ENCODE assay signal across 15 cellular contexts in the genomic region with DNA sequence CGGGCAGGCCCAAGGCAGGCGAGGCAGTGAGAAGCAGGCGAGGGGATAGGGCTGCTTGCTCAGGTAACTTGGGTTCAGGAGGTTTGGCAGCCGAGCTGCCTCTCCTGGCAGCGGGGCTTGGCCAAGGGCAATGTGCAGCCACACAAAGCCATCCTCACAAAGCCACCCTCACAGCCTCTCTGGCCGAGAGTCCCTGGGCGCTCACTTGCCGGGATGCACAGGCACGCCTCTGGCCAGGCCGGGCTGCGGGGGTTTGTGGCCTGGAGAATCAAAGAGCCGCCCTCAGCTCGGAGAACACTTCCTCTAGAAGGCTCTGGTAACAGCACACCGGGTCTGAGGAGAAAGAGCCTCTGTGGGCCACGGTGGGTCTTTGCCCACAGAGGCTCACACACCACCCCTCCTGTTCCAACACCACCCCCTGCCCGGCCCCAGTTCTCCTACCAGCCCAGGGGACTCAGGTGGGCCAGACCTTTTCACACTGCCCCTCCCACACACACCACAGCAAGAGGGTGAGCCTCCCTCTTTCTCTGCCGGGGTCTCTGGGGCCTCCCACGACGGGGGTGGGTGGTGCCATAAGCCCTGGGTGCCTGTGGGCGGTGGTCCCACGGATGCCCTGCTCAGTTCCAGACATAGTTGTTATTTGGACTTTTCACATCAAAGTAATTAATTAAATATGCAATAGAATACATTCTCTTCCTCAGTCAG.
DNase-seq lines count a peak whose midpoint lies in the region; ATAC-seq and TF ChIP-seq lines count a peak whose summit lies in the region.
"Had no signal": no experiment of that assay in that cellular context is flagged by ENCODE, and none has a peak within 500 bp of the region (broad histone marks: within the 10 kb centered on the region; RNA-seq: fewer than 3 reads in every experiment).

No MANE protein-coding gene starts in this region.

- DNase-seq in activated naive CD4-positive, alpha-beta T cell treated with anti-CD3 and anti-CD28 coated beads, Interleukin-2, amount 50 U/mL, for 72 hours (ENCODE audit: low spot score in 2 of 2): no peak
- DNase-seq in ecto neural progenitor cell (ENCODE audit: low spot score) (peak; percentile 46), naive B cell (no peak), uterus (peak in 1 of 2 donors; percentile 18), BE2C (no peak), activated gamma-delta T cell (lab: John Stamatoyannopoulos, UW) (no peak)
- DNase-seq: activated CD4-positive, alpha-beta T cell treated with anti-CD3 and anti-CD28 coated beads, Interleukin-2, amount 50 U/mL, for 1 hour; COR-L47; left ventricle myocardium inferior; stimulated activated naive B cell treated with anti-CD40 and anti-IgM and Interleukin-4, amounts not matched to agents 10 μg/mL and 1 μg/mL and 100 μg/mL, for 72 hours had no signal

- no peak overlapping the region for H3K4me3 Mint-ChIP-seq in activated naive CD4-positive, alpha-beta T cell treated with anti-CD3 and anti-CD28 coated beads, Interleukin-2, amount 50 U/mL, for 24 hours
- no peak overlapping the region for H3K4me3 Mint-ChIP-seq in naive B cell
- H3K4me3 Mint-ChIP-seq: stimulated activated naive B cell treated with anti-CD40 and anti-IgM and Interleukin-4, amounts not matched to agents 10 μg/mL and 1 μg/mL and 100 μg/mL, for 72 hours had no signal

- no peaks in the 10 kb centered on the region for H3K27me3 Mint-ChIP-seq in activated naive CD4-positive, alpha-beta T cell treated with anti-CD3 and anti-CD28 coated beads, Interleukin-2, amount 50 U/mL, for 24 hours
- no peaks in the 10 kb centered on the region for H3K27me3 Mint-ChIP-seq in naive B cell
- H3K27me3 Mint-ChIP-seq: stimulated activated naive B cell treated with anti-CD40 and anti-IgM and Interleukin-4, amounts not matched to agents 10 μg/mL and 1 μg/mL and 100 μg/mL, for 72 hours had no signal

- H3K36me3 ChIP-seq in uterus (no peaks in the 10 kb centered on the region), BE2C (no peaks in the 10 kb centered on the region)
- H3K36me3 ChIP-seq: left ventricle myocardium inferior, SJSA1 had no signal

- TF ChIP-seq POLR2A in uterus (IDR thresholded peaks at IDR 0.05) (no peak), GM18505 (IDR thresholded peaks at IDR 0.05; ENCODE audit: borderline replicate concordance, extremely low read depth, insufficient read depth, insufficient read length) (no peak)

- H3K9me3 Mint-ChIP-seq in activated naive CD4-positive, alpha-beta T cell treated with anti-CD3 and anti-CD28 coated beads, Interleukin-2, amount 50 U/mL, for 24 hours: no peaks in the 10 kb centered on the region
- H3K9me3 Mint-ChIP-seq in activated naive CD4-positive, alpha-beta T cell treated with anti-CD3 and anti-CD28 coated beads, Interleukin-2, amount 50 U/mL, for 72 hours: no peaks in the 10 kb centered on the region
- no peaks in the 10 kb centered on the region for H3K9me3 Mint-ChIP-seq in naive B cell
- H3K9me3 Mint-ChIP-seq: stimulated activated naive B cell treated with anti-CD40 and anti-IgM and Interleukin-4, amounts not matched to agents 10 μg/mL and 1 μg/mL and 100 μg/mL, for 72 hours had no signal

- H3K27ac ChIP-seq in uterus: peak overlapping the region; percentile 58 to 84

- TF ChIP-seq CTCF in uterus (IDR thresholded peaks at IDR 0.05) (no peak), BE2C (IDR thresholded peaks at IDR 0.05; ENCODE audit: low read depth, low read length) (no peak)

- no peaks in the 10 kb centered on the region for H3K36me3 Mint-ChIP-seq in activated naive CD4-positive, alpha-beta T cell treated with anti-CD3 and anti-CD28 coated beads, Interleukin-2, amount 50 U/mL, for 24 hours
- no peaks in the 10 kb centered on the region for H3K36me3 Mint-ChIP-seq in activated naive CD4-positive, alpha-beta T cell treated with anti-CD3 and anti-CD28 coated beads, Interleukin-2, amount 50 U/mL, for 72 hours
- H3K36me3 Mint-ChIP-seq in naive B cell: no peaks in the 10 kb centered on the region
- H3K36me3 Mint-ChIP-seq: stimulated activated naive B cell treated with anti-CD40 and anti-IgM and Interleukin-4, amounts not matched to agents 10 μg/mL and 1 μg/mL and 100 μg/mL, for 72 hours had no signal

- peak overlapping the region; percentile 35 for H3K27ac Mint-ChIP-seq in activated naive CD4-positive, alpha-beta T cell treated with anti-CD3 and anti-CD28 coated beads, Interleukin-2, amount 50 U/mL, for 24 hours
- H3K27ac Mint-ChIP-seq in activated naive CD4-positive, alpha-beta T cell treated with anti-CD3 and anti-CD28 coated beads, Interleukin-2, amount 50 U/mL, for 72 hours: no peak overlapping the region
- H3K27ac Mint-ChIP-seq in naive B cell: peak overlapping the region in 4 of 6 donors; percentile 16 to 65 (median 53)
- H3K27ac Mint-ChIP-seq: stimulated activated naive B cell treated with anti-CD40 and anti-IgM and Interleukin-4, amounts not matched to agents 10 μg/mL and 1 μg/mL and 100 μg/mL, for 72 hours had no signal

- no peak for ATAC-seq in activated naive CD4-positive, alpha-beta T cell treated with anti-CD3 and anti-CD28 coated beads, Interleukin-2, amount 50 U/mL, for 72 hours
- ATAC-seq in naive B cell (ENCODE audit: low read depth in 2 of 2) (no peak), GM18505 (IDR thresholded peaks at IDR 0.05; ENCODE audit: unreplicated experiment) (no peak)
- ATAC-seq: HCT116; stimulated activated naive B cell treated with anti-CD40 and anti-IgM and Interleukin-4, amounts not matched to agents 10 μg/mL and 1 μg/mL and 100 μg/mL, for 72 hours had no signal

- H3K4me1 ChIP-seq in uterus (peaks cover 0 to 14% of the 10 kb centered on the region in 2 donors), BE2C (peaks cover 33% of the 10 kb centered on the region)

- no peak overlapping the region for H3K4me3 ChIP-seq in uterus
- H3K4me3 ChIP-seq in BE2C (ENCODE audit: low read depth, low read length): no peak overlapping the region
- H3K4me3 ChIP-seq: K562, left ventricle myocardium inferior, SJSA1 had no signal

- H3K9me3 ChIP-seq in uterus (no peaks in the 10 kb centered on the region), BE2C (no peaks in the 10 kb centered on the region)
- H3K9me3 ChIP-seq: left ventricle myocardium inferior, SJSA1 had no signal

- no peaks in the 10 kb centered on the region for H3K4me1 Mint-ChIP-seq in activated naive CD4-positive, alpha-beta T cell treated with anti-CD3 and anti-CD28 coated beads, Interleukin-2, amount 50 U/mL, for 24 hours
- H3K4me1 Mint-ChIP-seq in naive B cell: no peaks in the 10 kb centered on the region

- H3K27me3 ChIP-seq in uterus: no peaks in the 10 kb centered on the region
- H3K27me3 ChIP-seq in BE2C: no peaks in the 10 kb centered on the region
- H3K27me3 ChIP-seq: SJSA1 had no signal

- intact Hi-C loops in uterus (cut with DNase I; ENCODE audit: low total_unique reads): no loop called here

Comparison
In these comparisons a context has a peak if more than half of its experiments do, and no peak if none do; other contexts are left out.
1. H3K27ac Mint-ChIP-seq: peak in activated naive CD4-positive, alpha-beta T cell treated with anti-CD3 and anti-CD28 coated beads, Interleukin-2, amount 50 U/mL, for 24 hours (single experiment) and naive B cell (4 of 6); none in activated naive CD4-positive, alpha-beta T cell treated with anti-CD3 and anti-CD28 coated beads, Interleukin-2, amount 50 U/mL, for 72 hours (0 of 2).